ENCODE assay signal across 19 cellular contexts in the genomic region with DNA sequence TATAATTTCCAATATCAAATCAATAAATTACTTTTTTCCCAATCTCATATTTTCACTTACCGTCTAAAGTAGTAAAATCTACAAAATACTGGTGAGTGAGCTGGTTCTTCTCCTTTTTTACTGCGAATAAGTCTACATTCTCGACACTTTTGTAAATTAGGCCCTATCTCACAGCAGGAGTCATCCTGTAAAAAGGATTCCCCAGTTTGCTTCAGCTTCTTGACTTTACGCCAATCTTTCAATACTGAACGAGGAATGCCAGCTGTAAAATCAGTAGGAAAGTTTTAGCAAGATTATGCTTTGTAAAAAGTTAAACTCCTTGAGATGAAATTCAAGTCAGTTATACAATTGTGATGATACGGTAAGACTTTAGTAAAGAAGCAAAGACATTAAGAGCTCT.
"Had no signal": no experiment of that assay in that cellular context is flagged by ENCODE, and none has a peak within 500 bp of the region (broad histone marks: within the 10 kb centered on the region; RNA-seq: fewer than 3 reads in every experiment).

No MANE protein-coding gene starts in this region.

- H3K4me1 ChIP-seq: body of pancreas had no signal

- H3K36me3 Mint-ChIP-seq: natural killer cell had no signal

- H3K9me3 Mint-ChIP-seq: natural killer cell; stimulated activated memory B cell treated with anti-CD40 and anti-IgM and Interleukin-4, amounts not matched to agents 10 μg/mL and 1 μg/mL and 100 μg/mL, for 72 hours had no signal

- DNase-seq: activated CD4-positive, alpha-beta T cell treated with anti-CD3 and anti-CD28 coated beads for 4 hours; activated CD8-positive, alpha-beta memory T cell treated with anti-CD3 and anti-CD28 coated beads for 24 hours; activated naive CD4-positive, alpha-beta T cell treated with anti-CD3 and anti-CD28 coated beads, Interleukin-2, amount 50 U/mL, for 16 hours; activated T-cell treated with anti-CD3 and anti-CD28 coated beads for 4 hours; adrenal gland; body of pancreas; dermis blood vessel endothelial cell; left colon; mucosa of descending colon; natural killer cell; occipital lobe; psoas muscle; spleen; stimulated activated CD4-positive, alpha-beta T cell treated with anti-CD3 and anti-CD28 coated beads, Interleukin-1b, Interleukin-23, amount 100 ng/mL, for 48 hours; tibial artery; WERI-Rb-1 had no signal

- H3K4me3 ChIP-seq: adrenal gland, body of pancreas, mucosa of descending colon, psoas muscle, spleen, tibial artery, vagina had no signal

- H3K27me3 ChIP-seq: adrenal gland, body of pancreas, spleen, tibial artery, vagina had no signal

- H3K4me3 Mint-ChIP-seq: natural killer cell; stimulated activated memory B cell treated with anti-CD40 and anti-IgM and Interleukin-4, amounts not matched to agents 10 μg/mL and 1 μg/mL and 100 μg/mL, for 72 hours had no signal

- ATAC-seq: body of pancreas; left colon; mucosa of descending colon; natural killer cell; psoas muscle; sciatic nerve; stimulated activated memory B cell treated with anti-CD40 and anti-IgM and Interleukin-4, amounts not matched to agents 10 μg/mL and 1 μg/mL and 100 μg/mL, for 72 hours had no signal

- H3K9me3 ChIP-seq: adrenal gland, body of pancreas, mucosa of descending colon, psoas muscle, spleen, tibial artery, vagina had no signal

- H3K27ac ChIP-seq: adrenal gland, body of pancreas, psoas muscle, spleen, tibial artery, vagina, WERI-Rb-1 had no signal

- H3K27ac Mint-ChIP-seq: natural killer cell had no signal

- H3K27me3 Mint-ChIP-seq: stimulated activated memory B cell treated with anti-CD40 and anti-IgM and Interleukin-4, amounts not matched to agents 10 μg/mL and 1 μg/mL and 100 μg/mL, for 72 hours had no signal
